ENCODE assay signal across 28 cellular contexts in genomic region chr11:120750647-120751419, GRCh38.
A peak's percentile ranks its signal among the peaks of the same experiment; 100 is the strongest.
DNase-seq lines count a peak whose midpoint lies in the region; ATAC-seq and TF ChIP-seq lines count a peak whose summit lies in the region.
"Had no signal": no experiment of that assay in that cellular context is flagged by ENCODE, and none has a peak within 500 bp of the region (broad histone marks: within the 10 kb centered on the region; RNA-seq: fewer than 3 reads in every experiment).

No MANE protein-coding gene starts in this region.

- no peak for TF ChIP-seq POLR2A in gastrocnemius medialis (IDR thresholded peaks at IDR 0.05)

- no peaks in the 10 kb centered on the region for H3K9me3 ChIP-seq in gastrocnemius medialis
- H3K9me3 ChIP-seq: HAP-1, prostate gland, suprapubic skin had no signal

- H3K4me3 ChIP-seq in gastrocnemius medialis, result no peak overlapping the region
- H3K4me3 ChIP-seq: HAP-1, prostate gland, suprapubic skin had no signal

- in situ Hi-C loops in gastrocnemius medialis (cut with MboI; ENCODE audit: low sequenced_read_pairs in 4 of 4), result no loop called here

- DNase-seq in NCI-H1092 treated with DMSO at 0.1 percent for 48 hours (lab: John Stamatoyannopoulos, UW) (peak; percentile 49), NCI-H1092 (lab: John Stamatoyannopoulos, UW) (no peak), NOMO-1 treated with dmso at 0.1 percent for 144 hours (lab: John Stamatoyannopoulos, UW; ENCODE audit: unreplicated experiment) (peak; percentile 1), globus pallidus (ENCODE audit: low spot score) (peak; percentile 54), gastrocnemius medialis (no peak), NCI-H1417 (lab: John Stamatoyannopoulos, UW) (no peak)
- no peak for DNase-seq in activated CD4-positive, alpha-beta T cell treated with anti-CD3 and anti-CD28 coated beads for 48 hours
- DNase-seq: activated CD4-positive, alpha-beta T cell treated with anti-CD3 and anti-CD28 coated beads for 36 hours; activated effector memory CD4-positive, alpha-beta T cell treated with Interleukin-2 at 50 U/mL for 16 hours; activated naive CD8-positive, alpha-beta T cell treated with anti-CD3 and anti-CD28 coated beads for 36 hours; activated T-cell treated with anti-CD3 and anti-CD28 coated beads for 4 hours; CD4-positive, alpha-beta memory T cell; dermis blood vessel endothelial cell; hippocampal formation; immature natural killer cell; KBM-7; mesenchymal stem cell; NCI-H1694 treated with DMSO at 0.1 percent for 48 hours; NCI-H2171; NCI-H510A treated with DMSO at 0.1 percent for 48 hours; stimulated activated naive B cell treated with anti-CD40 and anti-IgM and Interleukin-4, amounts not matched to agents 10 μg/mL and 1 μg/mL and 100 μg/mL, for 72 hours; T-helper 17 cell had no signal

- ATAC-seq in gastrocnemius medialis (no peak), GM21619 (IDR thresholded peaks at IDR 0.05; ENCODE audit: unreplicated experiment) (no peak)
- ATAC-seq: activated CD4-positive, alpha-beta T cell treated with anti-CD3 and anti-CD28 coated beads for 36 hours; left lobe of liver; stimulated activated naive B cell treated with anti-CD40 and anti-IgM and Interleukin-4, amounts not matched to agents 10 μg/mL and 1 μg/mL and 100 μg/mL, for 72 hours; T-helper 17 cell had no signal

- H3K36me3 ChIP-seq in gastrocnemius medialis, result no peaks in the 10 kb centered on the region
- H3K36me3 ChIP-seq: HAP-1, prostate gland, suprapubic skin had no signal

- no peak for TF ChIP-seq CTCF in gastrocnemius medialis (IDR thresholded peaks at IDR 0.05 in 4 of 5, conservative IDR thresholded peaks at IDR 0.05 in 1 of 5)

- H3K27me3 ChIP-seq in gastrocnemius medialis, result peaks cover 0 to 7% (median 0%) of the 10 kb centered on the region in 3 donors

- no peak overlapping the region for H3K27ac ChIP-seq in gastrocnemius medialis
- H3K27ac ChIP-seq: 22Rv1, prostate gland, suprapubic skin had no signal

- intact Hi-C loops in gastrocnemius medialis (cut with DNase I; ENCODE audit: low total_unique reads), result no loop called here

- H3K4me1 ChIP-seq in gastrocnemius medialis, result no peaks in the 10 kb centered on the region
- H3K4me1 ChIP-seq: HAP-1, prostate gland had no signal

Comparison
In these comparisons a context has a peak if more than half of its experiments do, and no peak if none do; other contexts are left out.
1. DNase-seq: peak in NCI-H1092 treated with DMSO at 0.1 percent for 48 hours (single experiment), NOMO-1 treated with dmso at 0.1 percent for 144 hours (single experiment) and globus pallidus (single experiment); none in NCI-H1092 (single experiment), gastrocnemius medialis (0 of 2), activated CD4-positive, alpha-beta T cell treated with anti-CD3 and anti-CD28 coated beads for 48 hours (single experiment) and NCI-H1417 (0 of 3).